Comparison of ENCODE assay signal across 20 cellular contexts in genomic region chr13:51638497-51638871, GRCh38. TPM values are rescaled to one million over a fixed set of nuclear protein-coding genes. Genes with fewer than 3 reads are reported as not detected.
DNase-seq lines count a peak whose midpoint lies in the region; ATAC-seq, FAIRE-seq and TF ChIP-seq lines count a peak whose summit lies in the region.
"Had no signal": no experiment of that assay in that cellular context is flagged by ENCODE, and none has a peak within 500 bp of the region (broad histone marks: within the 10 kb centered on the region; RNA-seq: fewer than 3 reads in every experiment).

No MANE protein-coding gene starts in this region.

- H2AFZ ChIP-seq in GM12878 (ENCODE audit: control insufficient read depth, low read depth, low read length), result no peak overlapping the region

- no peak for ATAC-seq in GM12878
- no peak for ATAC-seq in GM21515 (IDR thresholded peaks at IDR 0.05; ENCODE audit: unreplicated experiment)
- ATAC-seq: activated CD8-positive, alpha-beta memory T cell treated with anti-CD3 and anti-CD28 coated beads, Interleukin-2, amount 10 ng/mL, durations not matched to agents 7 days and 5 days had no signal

- 61% methylated on average over 5 of the region's 5 CpGs for WGBS in GM12878 (ENCODE audit: insufficient coverage, insufficient replicate concordance, low lambda C conversion rate, missing lambda C conversion rate)
- 87 to 93% methylated on average over 5 of the region's 5 CpGs for WGBS in thyroid gland, 2 donors

- H3K36me3 ChIP-seq in GM12878 (ENCODE audit: control insufficient read depth in 2 of 2, insufficient read depth in 2 of 2, low read length in 1 of 2) (no peaks in the 10 kb centered on the region), thyroid gland (no peaks in the 10 kb centered on the region)

- H3K27me3 ChIP-seq in GM12878 (replicated peaks in 1 of 2; ENCODE audit: control insufficient read depth in 2 of 2, insufficient read depth in 2 of 2, low read length in 1 of 2) (no peaks in the 10 kb centered on the region), thyroid gland (no peaks in the 10 kb centered on the region)

- no peak overlapping the region for H3K9ac ChIP-seq in GM12878 (ENCODE audit: control insufficient read depth, insufficient read depth, low read length)

- CTCF ChIA-PET in GM12878 (lab: Yijun Ruan, JAX), result interaction anchor here (0.6 kb wide), 1 partner anchor 49 kb away, joined by 4 read pairs; no protein-coding TSS in a partner anchor
- CTCF ChIA-PET in activated CD4-positive, alpha-beta memory T cell treated with anti-CD3 and anti-CD28 coated beads, Interleukin-2, amount 10 ng/mL, durations not matched to agents 7 days and 5 days (lab: Charles Lee), result interaction anchor here (0.9 kb wide), 1 partner anchor 10 kb away, joined by 3 read pairs; no protein-coding TSS in a partner anchor

- DNase-seq in A172 (ENCODE audit: low spot score) (peak; percentile 40), HT1080 (ENCODE audit: low read depth) (peak; percentile 64), GM12878 (ENCODE audit: low read depth, low spot score) (no peak), iris pigment epithelial cell (ENCODE audit: low read depth) (peak; percentile 52), KG1 (lab: John Stamatoyannopoulos, UW) (no peak), thyroid gland (no peak)
- no peak for DNase-seq in activated CD4-positive, alpha-beta memory T cell treated with anti-CD3 and anti-CD28 coated beads, Interleukin-2, amount 10 ng/mL, durations not matched to agents 7 days and 5 days
- DNase-seq: activated CD8-positive, alpha-beta memory T cell treated with anti-CD3 and anti-CD28 coated beads, Interleukin-2, amount 10 ng/mL, durations not matched to agents 7 days and 5 days; activated naive CD4-positive, alpha-beta T cell treated with Interleukin-2 at 50 U/mL for 16 hours; Calu3; NCI-H1436 treated with DMSO at 0.1 percent for 48 hours; NCI-H524; posterior cingulate gyrus; SHP77; stimulated activated CD8-positive, alpha-beta memory T cell treated with anti-CD3 and anti-CD28 coated beads, Interleukin-4, amount 100 ng/mL, for 48 hours had no signal

- no peak for TF ChIP-seq RAD21 in GM12878 (IDR thresholded peaks at IDR 0.05; ENCODE audit: insufficient read depth, low read depth, low read length)

- SMC1A ChIA-PET in GM12878 (lab: Charles Lee; ENCODE audit: uncharacterized antibody, unreplicated experiment), result interaction anchor here (0.6 to 1.1 kb wide), 4 partner anchors 24 to 126 kb away, joined by 3 to 5 read pairs (median 4); no protein-coding TSS in a partner anchor

- no peak overlapping the region for H3K27ac Mint-ChIP-seq in activated CD4-positive, alpha-beta memory T cell treated with anti-CD3 and anti-CD28 coated beads, Interleukin-2, amount 10 ng/mL, durations not matched to agents 7 days and 5 days
- H3K27ac Mint-ChIP-seq: activated CD8-positive, alpha-beta memory T cell treated with anti-CD3 and anti-CD28 coated beads, Interleukin-2, amount 10 ng/mL, durations not matched to agents 7 days and 5 days; IgD-negative memory B cell; mesothelial cell of epicardium; type B pancreatic cell had no signal

- FAIRE-seq in GM12878 (lab: Jason Lieb, UNC), result no peak

- H3K4me2 ChIP-seq in GM12878 (ENCODE audit: control insufficient read depth, insufficient read depth), result no peak overlapping the region

- intact Hi-C loops in GM12878 (cut with micrococcal nuclease; ENCODE audit: unreplicated experiment) (no loop called here), thyroid gland (cut with DNase I) (no loop called here)

- H4K20me1 ChIP-seq in GM12878 (ENCODE audit: control insufficient read depth, insufficient read depth), result no peaks in the 10 kb centered on the region

- H3K4me3 ChIP-seq in GM12878 (no peak overlapping the region), thyroid gland (replicated peaks in 1 of 3) (no peak overlapping the region)

- H3K27me3 Mint-ChIP-seq in activated CD4-positive, alpha-beta memory T cell treated with anti-CD3 and anti-CD28 coated beads, Interleukin-2, amount 10 ng/mL, durations not matched to agents 7 days and 5 days, result no peaks in the 10 kb centered on the region
- H3K27me3 Mint-ChIP-seq: activated CD8-positive, alpha-beta memory T cell treated with anti-CD3 and anti-CD28 coated beads, Interleukin-2, amount 10 ng/mL, durations not matched to agents 7 days and 5 days; central memory CD8-positive, alpha-beta T cell; IgD-negative memory B cell; type B pancreatic cell had no signal

- no peak for TF ChIP-seq POLR2A in GM12878 (IDR thresholded peaks at IDR 0.05; ENCODE audit: low read depth, low read length)
- TF ChIP-seq POLR2A in thyroid gland (IDR thresholded peaks at IDR 0.05), result no peak

- no TSS peak for BruUV-seq in GM12878 (replicated peaks; lab: Mats Ljungman, UMichigan)

- no peak overlapping the region for H3K4me3 Mint-ChIP-seq in activated CD4-positive, alpha-beta memory T cell treated with anti-CD3 and anti-CD28 coated beads, Interleukin-2, amount 10 ng/mL, durations not matched to agents 7 days and 5 days
- H3K4me3 Mint-ChIP-seq: activated CD8-positive, alpha-beta memory T cell treated with anti-CD3 and anti-CD28 coated beads, Interleukin-2, amount 10 ng/mL, durations not matched to agents 7 days and 5 days; central memory CD8-positive, alpha-beta T cell; IgD-negative memory B cell; mesothelial cell of epicardium; type B pancreatic cell had no signal

- POLR2A ChIA-PET in GM12878 (lab: Charles Lee), result interaction anchor here (1.2 kb wide), 1 partner anchor 9 kb away, joined by 10 read pairs; no protein-coding TSS in a partner anchor
- POLR2A ChIA-PET in activated CD4-positive, alpha-beta memory T cell treated with anti-CD3 and anti-CD28 coated beads, Interleukin-2, amount 10 ng/mL, durations not matched to agents 7 days and 5 days (lab: Charles Lee), result no interaction called here

- peaks cover 22% of the 10 kb centered on the region for H3K4me1 Mint-ChIP-seq in activated CD4-positive, alpha-beta memory T cell treated with anti-CD3 and anti-CD28 coated beads, Interleukin-2, amount 10 ng/mL, durations not matched to agents 7 days and 5 days

- H3K9me3 ChIP-seq in GM12878 (replicated peaks; ENCODE audit: control insufficient read depth, insufficient read depth, low read length) (no peaks in the 10 kb centered on the region), thyroid gland (no peaks in the 10 kb centered on the region)

- in situ Hi-C loops in GM12878 (cut with MboI), result no loop called here

- H3K4me1 ChIP-seq in GM12878 (ENCODE audit: control insufficient read depth, insufficient read depth, low read length) (peaks cover 6% of the 10 kb centered on the region), thyroid gland (peaks cover 22 to 30% of the 10 kb centered on the region in 2 donors)

- no peak for TF ChIP-seq EP300 in GM12878 (IDR thresholded peaks at IDR 0.05; ENCODE audit: borderline replicate concordance in 1 of 2, control insufficient read depth in 1 of 2, low read depth in 2 of 2, low read length in 2 of 2)

- no peak for TF ChIP-seq CTCF in GM12878 (IDR thresholded peaks at IDR 0.05 in 2 of 3, conservative IDR thresholded peaks at IDR 0.05 in 1 of 3; ENCODE audit: control insufficient read depth in 2 of 3, extremely low read depth in 1 of 3, insufficient read depth in 1 of 3, low read depth in 3 of 3, low read length in 3 of 3)
- TF ChIP-seq CTCF in thyroid gland (IDR thresholded peaks at IDR 0.05), result no peak

- RAD21 ChIA-PET in GM12878 (lab: Charles Lee; ENCODE audit: unreplicated experiment), result no interaction called here

- peaks cover under 1% of the 10 kb centered on the region for H3K79me2 ChIP-seq in GM12878 (ENCODE audit: control insufficient read depth, insufficient read depth, low read length)

- H3K36me3 Mint-ChIP-seq in activated CD4-positive, alpha-beta memory T cell treated with anti-CD3 and anti-CD28 coated beads, Interleukin-2, amount 10 ng/mL, durations not matched to agents 7 days and 5 days (ENCODE audit: low read depth), result peaks cover 2% of the 10 kb centered on the region
- H3K36me3 Mint-ChIP-seq: type B pancreatic cell had no signal

- H3K9me3 Mint-ChIP-seq in activated CD4-positive, alpha-beta memory T cell treated with anti-CD3 and anti-CD28 coated beads, Interleukin-2, amount 10 ng/mL, durations not matched to agents 7 days and 5 days, result peaks cover 2% of the 10 kb centered on the region
- H3K9me3 Mint-ChIP-seq: central memory CD8-positive, alpha-beta T cell; IgD-negative memory B cell; mesothelial cell of epicardium; type B pancreatic cell had no signal

- H3K27ac ChIP-seq in GM12878 (ENCODE audit: control insufficient read depth, insufficient read depth) (no peak overlapping the region), thyroid gland (no peak overlapping the region)

TF ChIP-seq in GM12878, 131 proteins besides CTCF, POLR2A, EP300 and RAD21 (continues in another document):
- TF ChIP-seq CREB1 (IDR thresholded peaks at IDR 0.05; ENCODE audit: low read depth), result no peak
- no peak for TF ChIP-seq NBN (IDR thresholded peaks at IDR 0.05)
- TF ChIP-seq PML (IDR thresholded peaks at IDR 0.05; ENCODE audit: low read length), result no peak

RNA-seq across cellular contexts. Expression of gene WDFY2, which starts 54.2 kb away (rescaled TPM):
- total RNA-seq in A172 (2014; rRNA removed; shearing (Covaris generic)), result 1.5 and 2.5 TPM in 2 replicates
- 7.4 and 9.9 TPM in 2 replicates for total RNA-seq in HT1080 (2014; rRNA removed; shearing (Covaris generic))
- 10.4 and 13.0 TPM in 2 replicates for polyA plus RNA-seq in HT1080 (2015; cell fraction: cytosol; rRNA removed)
- 52.8 and 66.4 TPM in 2 replicates for polyA plus RNA-seq in HT1080 (2015; cell fraction: nucleus; rRNA removed)
- 47.7 and 50.4 TPM in 2 replicates for total RNA-seq in GM12878 (2013; cell fraction: nucleolus; rRNA removed)
- total RNA-seq in GM12878 (2014; rRNA removed) (7.5 TPM in 2 replicates), GM12878 (2014; rRNA removed; fragmentation: Illumina TruSeq; extraction: Trizol) (8.5 and 8.9 TPM in 2 replicates), GM12878 (2021) (11.0 and 13.0 TPM in 2 replicates), thyroid gland (10 to 100 TPM; 15.8 to 23.9 (median 20.9) TPM)
- 2.3 TPM for polyA plus RNA-seq in GM12878 (2011; ENCODE audit: low read depth)
- polyA plus RNA-seq in GM12878 (2011; rRNA removed) (4.6 and 6.5 TPM in 2 replicates), GM12878 (2014; fragmentation: Illumina TruSeq; extraction: Trizol) (7.8 and 9.9 TPM in 2 replicates), GM12878 (2014; fragmentation: Nextera tagmentation; extraction: Ambion mirVana) (1 to 10 TPM; 2.1 to 2.7 TPM), GM12878 (2014; rRNA removed) (10.0 and 13.5 TPM in 2 replicates), GM12878 (2016; fragmentation: Nextera tagmentation; extraction: Ambion mirVana) (10 to 100 TPM in 1 of 2 experiments, 1 to 10 TPM in 1; 8.5 to 10.4 TPM)
- polyA plus RNA-seq in GM12878 (2011; cell fraction: cytosol; rRNA removed), result 2.4 and 2.6 TPM in 2 replicates
- polyA plus RNA-seq in GM12878 (2011; cell fraction: nucleus; rRNA removed), result 10.0 and 10.8 TPM in 2 replicates
- polyA plus RNA-seq in GM12878 (2012), result 4.1 and 4.7 TPM in 2 replicates
- 7.4 and 8.7 TPM in 2 replicates for polyA minus RNA-seq in GM12878 (2011; rRNA and poly(A)+ RNA removed)
- polyA minus RNA-seq in GM12878 (2011; cell fraction: cytosol; rRNA and poly(A)+ RNA removed), result 1.2 and 1.9 TPM in 2 replicates
- 11.5 and 22.0 TPM in 2 replicates for polyA minus RNA-seq in GM12878 (2011; cell fraction: nucleus; rRNA and poly(A)+ RNA removed)
- total RNA-seq in activated CD4-positive, alpha-beta memory T cell treated with anti-CD3 and anti-CD28 coated beads, Interleukin-2, amount 10 ng/mL, durations not matched to agents 7 days and 5 days, result 10 to 100 TPM; 12.2 to 14.1 TPM

Comparison
In these comparisons a context has a peak if more than half of its experiments do, and no peak if none do; other contexts are left out.
1. DNase-seq: peak in A172 (single experiment), HT1080 (single experiment) and iris pigment epithelial cell (single experiment); none in GM12878 (single experiment), activated CD4-positive, alpha-beta memory T cell treated with anti-CD3 and anti-CD28 coated beads, Interleukin-2, amount 10 ng/mL, durations not matched to agents 7 days and 5 days (single experiment), KG1 (single experiment) and thyroid gland (0 of 2).